Comparison of ENCODE assay signal across 22 cellular contexts in the genomic region with DNA sequence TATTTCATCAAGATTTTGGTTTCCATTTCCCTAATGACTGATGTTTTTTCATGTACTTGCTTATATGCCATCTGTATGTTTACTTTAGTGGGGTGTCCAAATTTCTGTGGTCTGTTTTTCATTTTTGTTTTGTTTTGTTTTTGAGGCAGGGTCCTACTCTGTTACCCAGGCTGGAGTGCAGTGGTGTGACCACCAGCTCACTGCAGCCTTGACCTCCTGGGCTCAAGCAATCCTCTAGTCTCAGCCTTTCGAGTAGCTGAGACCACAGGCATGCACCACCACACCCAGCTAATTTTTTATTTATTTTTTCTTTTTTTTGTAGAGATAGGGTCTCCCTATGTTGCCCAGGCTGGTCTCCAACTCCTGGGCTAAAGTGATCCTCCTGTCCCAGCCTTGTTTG.
"Had no signal": no experiment of that assay in that cellular context is flagged by ENCODE, and none has a peak within 500 bp of the region (broad histone marks: within the 10 kb centered on the region; RNA-seq: fewer than 3 reads in every experiment).

No MANE protein-coding gene starts in this region.

- H3K4me1 ChIP-seq: psoas muscle had no signal

- H3K4me1 Mint-ChIP-seq: activated B cell treated with CpG ODN at 0.5 μM for 24 hours; activated CD4-positive, alpha-beta T cell treated with anti-CD3 and anti-CD28 coated beads for 36 hours; activated naive CD8-positive, alpha-beta T cell treated with anti-CD3 and anti-CD28 coated beads for 36 hours; natural killer cell; stimulated activated naive CD8-positive, alpha-beta T cell treated with anti-CD3 and anti-CD28 coated beads, Interleukin-15, amount 100 ng/mL, for 72 hours; T-helper 17 cell had no signal

- H3K9me3 ChIP-seq: body of pancreas, ovary had no signal

- H3K27ac ChIP-seq: body of pancreas, gastrocnemius medialis, lower lobe of right lung, ovary, psoas muscle, right atrium auricular region, tibial artery had no signal

- ATAC-seq: activated CD4-positive, alpha-beta T cell treated with anti-CD3 and anti-CD28 coated beads for 36 hours; body of pancreas; esophagus mucosa; gastrocnemius medialis; lower lobe of right lung; natural killer cell; psoas muscle; stimulated activated naive CD8-positive, alpha-beta T cell treated with anti-CD3 and anti-CD28 coated beads, Interleukin-15, amount 100 ng/mL, for 72 hours; T-helper 17 cell had no signal

- H3K4me3 Mint-ChIP-seq: activated B cell treated with CpG ODN at 0.5 μM for 24 hours; activated CD4-positive, alpha-beta memory T cell treated with anti-CD3 and anti-CD28 coated beads for 36 hours; activated CD4-positive, alpha-beta T cell treated with anti-CD3 and anti-CD28 coated beads for 36 hours; activated naive CD8-positive, alpha-beta T cell treated with anti-CD3 and anti-CD28 coated beads for 36 hours; mesothelial cell of epicardium; natural killer cell; stimulated activated naive CD8-positive, alpha-beta T cell treated with anti-CD3 and anti-CD28 coated beads, Interleukin-15, amount 100 ng/mL, for 72 hours; T-helper 17 cell had no signal

- H3K27me3 ChIP-seq: body of pancreas, ovary, right atrium auricular region, tibial artery had no signal

- H3K36me3 ChIP-seq: gastrocnemius medialis, lower lobe of right lung, ovary, right atrium auricular region, tibial artery had no signal

- H3K4me3 ChIP-seq: body of pancreas, gastrocnemius medialis, lower lobe of right lung, ovary, psoas muscle, right atrium auricular region, tibial artery had no signal

- DNase-seq: activated B cell treated with CpG ODN at 0.5 μM for 24 hours; activated CD4-positive, alpha-beta memory T cell treated with anti-CD3 and anti-CD28 coated beads for 36 hours; activated CD4-positive, alpha-beta T cell treated with anti-CD3 and anti-CD28 coated beads for 36 hours; activated naive CD4-positive, alpha-beta T cell treated with Interleukin-2 at 50 U/mL for 16 hours; activated naive CD8-positive, alpha-beta T cell treated with anti-CD3 and anti-CD28 coated beads for 36 hours; activated T-cell treated with anti-CD3 and anti-CD28 coated beads, Interleukin-2, amount 50 U/mL, for 48 hours; body of pancreas; caudate nucleus; effector memory CD4-positive, alpha-beta T cell; gastrocnemius medialis; lower lobe of right lung; natural killer cell; ovary; psoas muscle; stimulated activated CD4-positive, alpha-beta T cell treated with anti-CD3 and anti-CD28 coated beads, Interleukin-12 subunit alpha, Interleukin-12 subunit beta, amount 100 ng/mL, for 4 hours; stimulated activated naive CD8-positive, alpha-beta T cell treated with anti-CD3 and anti-CD28 coated beads, Interleukin-15, amount 100 ng/mL, for 72 hours; SW 1271; T-helper 17 cell had no signal

- H3K36me3 Mint-ChIP-seq: activated naive CD8-positive, alpha-beta T cell treated with anti-CD3 and anti-CD28 coated beads for 36 hours had no signal

- H3K27ac Mint-ChIP-seq: activated B cell treated with CpG ODN at 0.5 μM for 24 hours; activated CD4-positive, alpha-beta memory T cell treated with anti-CD3 and anti-CD28 coated beads for 36 hours; activated CD4-positive, alpha-beta T cell treated with anti-CD3 and anti-CD28 coated beads for 36 hours; activated naive CD8-positive, alpha-beta T cell treated with anti-CD3 and anti-CD28 coated beads for 36 hours; mesothelial cell of epicardium; natural killer cell; stimulated activated naive CD8-positive, alpha-beta T cell treated with anti-CD3 and anti-CD28 coated beads, Interleukin-15, amount 100 ng/mL, for 72 hours; T-helper 17 cell had no signal
